Comparison of ENCODE assay signal across 8 cellular contexts in the genomic region with DNA sequence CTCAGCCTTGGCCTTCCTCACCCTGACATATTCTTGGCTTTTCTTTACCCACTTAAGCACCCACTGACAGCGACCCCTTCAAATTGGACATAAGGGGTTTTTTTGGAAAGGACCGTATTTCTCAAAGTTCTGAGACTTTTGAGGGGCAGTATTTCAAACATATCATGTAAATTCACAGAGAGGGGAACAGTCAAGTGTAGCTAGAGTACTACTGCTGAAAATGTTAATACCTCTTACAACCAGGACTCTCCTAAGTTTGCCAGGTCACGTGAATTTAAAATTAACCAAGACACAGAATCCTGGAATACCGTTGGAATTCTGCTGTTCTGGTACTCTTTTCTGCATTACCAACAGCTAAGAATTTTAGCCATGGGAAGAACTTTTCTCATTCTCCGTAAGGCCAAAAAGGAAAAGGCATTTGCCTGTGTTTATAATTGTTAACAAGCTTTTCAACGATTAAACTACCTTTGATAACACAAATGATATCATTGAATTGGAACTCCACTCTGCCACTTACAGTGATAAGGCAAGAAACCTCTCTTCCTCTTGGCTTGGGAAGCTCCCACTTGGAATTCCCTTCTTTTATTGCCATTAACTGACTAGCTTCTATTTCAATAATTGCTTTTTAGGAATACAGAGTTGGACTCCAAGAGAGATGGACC. TPM values are rescaled to one million over a fixed set of nuclear protein-coding genes. Genes with fewer than 3 reads are reported as not detected.
DNase-seq lines count a peak whose midpoint lies in the region; ATAC-seq and TF ChIP-seq lines count a peak whose summit lies in the region.

No MANE protein-coding gene starts in this region.

- 8 to 12% methylated on average over 6 of the region's 6 CpGs for WGBS in heart right ventricle, 2 donors
- whole genome bisulfite sequencing in right lobe of liver (ENCODE audit: insufficient coverage, low coverage, low lambda C conversion rate, missing lambda C conversion rate) = 9% methylated on average over 6 of the region's 6 CpGs
- WGBS in urinary bladder = 21% methylated on average over 6 of the region's 6 CpGs

- ATAC-seq in heart right ventricle (no peak), right lobe of liver (no peak), GM21367 (IDR thresholded peaks at IDR 0.05; ENCODE audit: unreplicated experiment) (no peak), GM18858 (IDR thresholded peaks at IDR 0.05; ENCODE audit: unreplicated experiment) (no peak)

- no peak for TF ChIP-seq POLR2A in right lobe of liver (IDR thresholded peaks at IDR 0.05)

- TF ChIP-seq CTCF in heart right ventricle (IDR thresholded peaks at IDR 0.05) (no peak), ascending aorta (IDR thresholded peaks at IDR 0.05) (no peak), right lobe of liver (IDR thresholded peaks at IDR 0.05) (peak in 1 of 4 donors; percentile 5)

- intact Hi-C loops in heart right ventricle (cut with DNase I) = loop anchor here in 4 of 10 donors (5.0 to 10.0 kb wide), 5 partner anchors 87 to 373 kb away; no protein-coding TSS in a partner anchor
- intact Hi-C loops in cardiac septum (cut with DNase I) = loop anchor here (2.0 to 10.0 kb wide), 6 partner anchors 19 to 363 kb away; no protein-coding TSS in a partner anchor
- intact Hi-C loops in ascending aorta (cut with DNase I) = loop anchor here (1.0 to 5.0 kb wide), 3 partner anchors 19 to 320 kb away; no protein-coding TSS in a partner anchor
- intact Hi-C loops in right lobe of liver (cut with DNase I) = no loop called here

- H3K27ac ChIP-seq in heart right ventricle (peak overlapping the region; percentile 96 to 100 (median 99)), ascending aorta (peak overlapping the region; percentile 99), right lobe of liver (peak overlapping the region; percentile 97 to 98 (median 97)), urinary bladder (ENCODE audit: low read depth) (peak overlapping the region; percentile 99)

- H3K9me3 ChIP-seq in heart right ventricle (no peaks in the 10 kb centered on the region), ascending aorta (no peaks in the 10 kb centered on the region), right lobe of liver (no peaks in the 10 kb centered on the region)

- H3K4me3 ChIP-seq in heart right ventricle = peak overlapping the region; percentile 48 to 82 (median 72)
- peak overlapping the region; percentile 74 to 81 for H3K4me3 ChIP-seq in ascending aorta
- peak overlapping the region; percentile 59 to 85 (median 74) for H3K4me3 ChIP-seq in right lobe of liver
- peak overlapping the region; percentile 58 for H3K4me3 ChIP-seq in urinary bladder (ENCODE audit: low read depth, low read length)

- no peak for DNase-seq in heart right ventricle
- DNase-seq in cardiac septum (ENCODE audit: low spot score) = no peak
- DNase-seq in ascending aorta (ENCODE audit: low spot score in 2 of 2) = no peak
- DNase-seq in right lobe of liver = no peak
- DNase-seq in NCI-H2196 treated with DMSO at 0.1 percent for 48 hours (lab: John Stamatoyannopoulos, UW; ENCODE audit: unreplicated experiment) = no peak

- H3K4me1 ChIP-seq in heart right ventricle (peaks cover 3 to 63% (median 49%) of the 10 kb centered on the region in 9 donors), ascending aorta (peaks cover 3 to 27% of the 10 kb centered on the region in 2 donors), right lobe of liver (peaks cover 0 to 21% (median 10%) of the 10 kb centered on the region in 4 donors), urinary bladder (ENCODE audit: insufficient read depth) (no peaks in the 10 kb centered on the region)

- H3K36me3 ChIP-seq in heart right ventricle = peaks cover 0 to 11% (median 0%) of the 10 kb centered on the region in 9 donors
- H3K36me3 ChIP-seq in ascending aorta = no peaks in the 10 kb centered on the region
- no peaks in the 10 kb centered on the region for H3K36me3 ChIP-seq in right lobe of liver
- H3K36me3 ChIP-seq in urinary bladder (ENCODE audit: insufficient read depth) = no peaks in the 10 kb centered on the region

- H3K27me3 ChIP-seq in heart right ventricle (no peaks in the 10 kb centered on the region), ascending aorta (no peaks in the 10 kb centered on the region), right lobe of liver (no peaks in the 10 kb centered on the region)

RNA-seq across cellular contexts. Expression of a gene that starts 0.6 kb away (rescaled TPM):
- total RNA-seq in heart right ventricle (100 to 1,000 TPM in 5 of 10 donors, 10 to 100 TPM in 5; 69.9 to 153 (median 98.8) TPM), cardiac septum (102 TPM), ascending aorta (20.8 TPM), right lobe of liver (10 to 100 TPM; 27.3 to 66.0 (median 57.3) TPM), urinary bladder (35.5 TPM)
- polyA plus RNA-seq in heart right ventricle (100 to 1,000 TPM in 1 of 2 donors, 10 to 100 TPM in 1; 24.8 to 126 TPM), urinary bladder (32.6 TPM)

Comparison
In these comparisons a context has a peak if more than half of its experiments do, and no peak if none do; other contexts are left out.
1. intact Hi-C loops: an anchor here in cardiac septum (2.0 to 10.0 kb wide) and ascending aorta (1.0 to 5.0 kb wide); none called in right lobe of liver.